Comparison of ENCODE assay signal across 8 cellular contexts in the genomic region with DNA sequence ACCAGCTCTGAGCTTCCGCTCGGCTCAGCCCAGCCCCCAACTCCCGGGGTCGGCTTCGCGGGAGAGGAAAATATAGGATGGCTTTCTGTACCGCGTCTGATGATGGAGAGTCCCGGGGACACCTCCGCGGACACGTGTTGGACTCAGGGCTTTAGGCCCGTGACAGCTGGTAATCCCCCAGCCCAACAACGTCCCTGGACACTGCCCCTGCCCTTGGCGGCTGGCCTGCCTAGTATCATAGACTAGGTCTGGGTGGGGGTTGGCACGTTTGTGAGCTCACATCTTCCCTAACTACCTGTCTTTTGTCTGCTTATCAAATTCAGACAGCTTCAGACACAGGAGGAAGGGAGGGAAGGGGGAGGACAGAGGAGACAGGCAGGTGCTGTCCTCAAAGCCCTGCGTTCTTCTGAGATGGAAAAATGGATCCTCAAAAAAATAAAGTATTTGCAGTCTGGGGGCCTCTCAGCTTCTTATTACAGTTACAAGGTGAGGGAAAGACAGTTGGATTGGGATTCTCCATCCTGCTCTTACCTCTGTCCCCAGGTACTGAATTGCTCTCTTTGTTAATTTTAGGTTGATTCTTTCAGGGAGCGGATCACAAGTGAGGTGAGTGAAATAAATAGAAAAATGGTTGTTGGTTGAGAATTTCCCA. TPM values are rescaled to one million over a fixed set of nuclear protein-coding genes. Genes with fewer than 3 reads are reported as not detected.
DNase-seq lines count a peak whose midpoint lies in the region; ATAC-seq, FAIRE-seq and TF ChIP-seq lines count a peak whose summit lies in the region.

No MANE protein-coding gene starts in this region.

- DNase-seq in DND-41 = peak; percentile 52
- peak in 1 of 4 experiments; percentile 24 for DNase-seq in K562 (ENCODE audit: extremely low read depth in 1 of 4, low spot score in 3 of 4)
- no peak for DNase-seq in right lobe of liver
- DNase-seq in type B pancreatic cell (ENCODE audit: extremely low spot score, unreplicated experiment) = no peak
- no peak for DNase-seq in AML-193 (lab: John Stamatoyannopoulos, UW)

- BruUV-seq in K562 (replicated peaks; lab: Mats Ljungman, UMichigan) = TSS peak; percentile 75

- H3K9me1 ChIP-seq in K562 (ENCODE audit: control insufficient read depth, insufficient read depth, low read length) = no peaks in the 10 kb centered on the region

- CTCF ChIA-PET in K562 (lab: Yijun Ruan, JAX; ENCODE audit: low intra/inter-chr PET ratio) = interaction anchor here (1.1 kb wide), 1 partner anchor 163 kb away, joined by 3 read pairs; no protein-coding TSS in a partner anchor

- H3K27me3 ChIP-seq in DND-41 (ENCODE audit: insufficient read depth, low read length, poor library complexity) (no peaks in the 10 kb centered on the region), K562 (ENCODE audit: control insufficient read depth in 2 of 2, insufficient read depth in 2 of 2, low read length in 2 of 2) (no peaks in the 10 kb centered on the region), right lobe of liver (no peaks in the 10 kb centered on the region)

- H3K27ac ChIP-seq in DND-41 (ENCODE audit: low read length) (peak overlapping the region; percentile 88), K562 (ENCODE audit: extremely low read depth, low read depth, low read length) (peak overlapping the region; percentile 95), right lobe of liver (peak overlapping the region; percentile 68 to 81 (median 79))

- peak overlapping the region; percentile 91 for H3K27ac Mint-ChIP-seq in type B pancreatic cell

- H3K4me3 ChIP-seq in DND-41 (ENCODE audit: low read depth in 1 of 2, low read length in 2 of 2) = peak overlapping the region; percentile 62 to 90
- H3K4me3 ChIP-seq in K562 = peak overlapping the region; percentile 90
- H3K4me3 ChIP-seq in right lobe of liver = peak overlapping the region; percentile 86 to 92 (median 89)

- no peak; the same call in 2 of the 3 replicates for ATAC-seq in DND-41 (ENCODE audit: insufficient read depth, low read depth)
- ATAC-seq in HG03135 (IDR thresholded peaks at IDR 0.05; ENCODE audit: unreplicated experiment) = peak; percentile 21
- ATAC-seq in K562 = peak; percentile 46
- peak; percentile 3 to 18 (median 10) for ATAC-seq in right lobe of liver
- no peak for ATAC-seq in GM18517 (IDR thresholded peaks at IDR 0.05; ENCODE audit: unreplicated experiment)
- ATAC-seq in HG02973 (IDR thresholded peaks at IDR 0.05; ENCODE audit: unreplicated experiment) = no peak

- TF ChIP-seq EP300 in K562 (IDR thresholded peaks at IDR 0.05; ENCODE audit: low read length) = no peak

- H3K4me1 ChIP-seq in DND-41 (ENCODE audit: insufficient read depth, low read length) = peaks cover 41% of the 10 kb centered on the region
- peaks cover 3 to 14% of the 10 kb centered on the region in 2 experiments; a peak in 4 of 5 replicates for H3K4me1 ChIP-seq in K562 (replicated peaks in 1 of 2; ENCODE audit: control insufficient read depth in 2 of 2, insufficient read depth in 2 of 2, low read length in 2 of 2)
- peaks cover 0 to 23% (median 2%) of the 10 kb centered on the region in 4 donors for H3K4me1 ChIP-seq in right lobe of liver

- no peak for TF ChIP-seq POLR2A in K562 (conservative IDR thresholded peaks at IDR 0.05)
- TF ChIP-seq POLR2A in right lobe of liver (IDR thresholded peaks at IDR 0.05) = no peak

- H4K20me1 ChIP-seq in DND-41 (ENCODE audit: insufficient read depth, low read length) = peaks cover 8% of the 10 kb centered on the region
- 0 out of 2 replicates have a peak, but pooled peaks cover 5% of the 10 kb centered on the region for H4K20me1 ChIP-seq in K562 (replicated peaks; ENCODE audit: control insufficient read depth, insufficient read depth, low read length)

- TF ChIP-seq RAD21 in K562 (CRISPR knock-in tag; conservative IDR thresholded peaks at IDR 0.05 in 1 of 2, IDR thresholded peaks at IDR 0.05 in 1 of 2) = no peak

- peaks cover 8% of the 10 kb centered on the region for H3K36me3 Mint-ChIP-seq in type B pancreatic cell

- no peak for FAIRE-seq in K562 (lab: Jason Lieb, UNC)

- H3K36me3 ChIP-seq in DND-41 (ENCODE audit: insufficient read depth, low read length) (peaks cover 47% of the 10 kb centered on the region), K562 (ENCODE audit: control insufficient read depth, insufficient read depth, low read length) (peaks cover 46% of the 10 kb centered on the region), right lobe of liver (peaks cover 2 to 26% (median 14%) of the 10 kb centered on the region in 4 donors)

- no peaks in the 10 kb centered on the region for H3K9me3 ChIP-seq in DND-41 (ENCODE audit: insufficient read depth, low read length, severe bottlenecking)
- no peaks in the 10 kb centered on the region for H3K9me3 ChIP-seq in K562 (replicated peaks; ENCODE audit: control insufficient read depth, insufficient read depth, low read depth, low read length)
- H3K9me3 ChIP-seq in right lobe of liver = no peaks in the 10 kb centered on the region

- H3K9ac ChIP-seq in DND-41 (ENCODE audit: low read depth, low read length) (peak overlapping the region; percentile 78), K562 (ENCODE audit: insufficient read depth in 1 of 2, low read depth in 2 of 2, low read length in 2 of 2) (peak overlapping the region; percentile 98 to 99)

- H3K4me2 ChIP-seq in DND-41 (ENCODE audit: insufficient read depth, low read length) (peak overlapping the region; percentile 88), K562 (ENCODE audit: insufficient read depth, low read length) (peak overlapping the region; percentile 98)

- POLR2A ChIA-PET in K562 (lab: Yijun Ruan, JAX) = interaction anchor here (0.6 to 2.0 kb wide), 11 partner anchors 9 to 279 kb away, joined by 3 to 18 read pairs (median 4); a partner anchor contains a TSS

- peaks cover 5% of the 10 kb centered on the region for H3K27me3 Mint-ChIP-seq in type B pancreatic cell

- no peak for TF ChIP-seq CTCF in DND-41 (IDR thresholded peaks at IDR 0.05; ENCODE audit: borderline replicate concordance, extremely low read depth, low read length, poor library complexity, severe bottlenecking)
- TF ChIP-seq CTCF in K562 (IDR thresholded peaks at IDR 0.05 in 2 of 3, conservative IDR thresholded peaks at IDR 0.05 in 1 of 3; ENCODE audit: insufficient read depth in 2 of 3, low read depth in 1 of 3, low read length in 3 of 3) = no peak
- TF ChIP-seq CTCF in right lobe of liver (IDR thresholded peaks at IDR 0.05) = no peak
- TF ChIP-seq CTCF in type B pancreatic cell (conservative IDR thresholded peaks at IDR 0.05) = no peak

- peak overlapping the region; percentile 96 for H3K4me3 Mint-ChIP-seq in type B pancreatic cell

- no peaks in the 10 kb centered on the region for H3K9me3 Mint-ChIP-seq in type B pancreatic cell

- 3% methylated on average over 18 of the region's 18 CpGs for WGBS in K562 (ENCODE audit: insufficient coverage, low coverage, missing lambda C conversion rate)
- WGBS in right lobe of liver (ENCODE audit: insufficient coverage, low coverage, low lambda C conversion rate, missing lambda C conversion rate) = 4% methylated on average over 2 of the region's 18 CpGs

- intact Hi-C loops in K562 (cut with micrococcal nuclease) (no loop called here), right lobe of liver (cut with DNase I) (no loop called here)

- H3K79me2 ChIP-seq in DND-41 (ENCODE audit: insufficient read depth, low read length) (peaks cover 46% of the 10 kb centered on the region), K562 (ENCODE audit: control insufficient read depth, insufficient read depth, low read length) (peaks cover 46% of the 10 kb centered on the region)

- peaks cover 16% of the 10 kb centered on the region for H3K4me1 Mint-ChIP-seq in type B pancreatic cell (ENCODE audit: unreplicated experiment)

- H2AFZ ChIP-seq in DND-41 (ENCODE audit: low read depth, low read length) (peak overlapping the region; percentile 97), K562 (ENCODE audit: low read depth, low read length) (peak overlapping the region; percentile 100)

- in situ Hi-C loops in K562 (cut with MboI) = no loop called here

RNA-seq across cellular contexts. Expression of a gene that starts 0.7 kb away (rescaled TPM):
- total RNA-seq in K562 (2011; cell fraction: chromatin; rRNA removed; ENCODE audit: low replicate concordance) = 68.2 and 105 TPM in 2 replicates
- 64.3 and 78.7 TPM in 2 replicates for total RNA-seq in K562 (2011; cell fraction: nucleolus; rRNA removed)
- 82.3 and 119 TPM in 2 replicates for total RNA-seq in K562 (2011; cell fraction: nucleoplasm; rRNA removed)
- 141 and 143 TPM in 2 replicates for total RNA-seq in K562 (2014; rRNA removed)
- 137 and 145 TPM in 2 replicates for total RNA-seq in K562 (2014; rRNA removed; fragmentation: Illumina TruSeq; extraction: Trizol)
- 128 and 131 TPM in 2 replicates for total RNA-seq in K562 (2015; rRNA removed; fragmentation: Illumina TruSeq; extraction: Trizol)
- 228 and 239 TPM in 2 replicates for total RNA-seq in K562 (2021)
- 86.5 and 167 TPM in 2 replicates for polyA plus RNA-seq in K562 (2011; rRNA removed)
- 83.3 and 119 TPM in 2 replicates for polyA plus RNA-seq in K562 (2011; cell fraction: cytosol; rRNA removed)
- 44.6 and 64.5 TPM in 2 replicates for polyA plus RNA-seq in K562 (2011; cell fraction: nucleus; rRNA removed)
- 103 and 158 TPM in 2 replicates for polyA plus RNA-seq in K562 (2012)
- polyA plus RNA-seq in K562 (2014; fragmentation: Illumina TruSeq; extraction: Trizol) = 272 and 275 TPM in 2 replicates
- polyA plus RNA-seq in K562 (2014; fragmentation: Nextera tagmentation; extraction: Ambion mirVana) = 10 to 100 TPM; 31.2 to 43.2 TPM
- 177 and 180 TPM in 2 replicates for polyA plus RNA-seq in K562 (2014; rRNA removed)
- 71.7 and 138 TPM in 2 replicates for polyA minus RNA-seq in K562 (2011; rRNA and poly(A)+ RNA removed)
- 27.7 and 69.4 TPM in 2 replicates for polyA minus RNA-seq in K562 (2011; cell fraction: cytosol; rRNA and poly(A)+ RNA removed)
- 27.6 and 29.9 TPM in 2 replicates for polyA minus RNA-seq in K562 (2011; cell fraction: nucleus; rRNA and poly(A)+ RNA removed)
- total RNA-seq in right lobe of liver = 10 to 100 TPM; 33.6 to 72.1 (median 42.8) TPM
- total RNA-seq in type B pancreatic cell (ENCODE audit: low replicate concordance) = 116 and 120 TPM in 2 replicates

RNA-seq across cellular contexts. Expression of a gene that starts 9.8 kb away (rescaled TPM):
- total RNA-seq in K562 (2011; cell fraction: chromatin; rRNA removed; ENCODE audit: low replicate concordance) = 121 and 124 TPM in 2 replicates
- 64.5 and 68.4 TPM in 2 replicates for total RNA-seq in K562 (2011; cell fraction: nucleolus; rRNA removed)
- total RNA-seq in K562 (2011; cell fraction: nucleoplasm; rRNA removed) = 66.9 and 85.1 TPM in 2 replicates
- 81.1 and 81.7 TPM in 2 replicates for total RNA-seq in K562 (2014; rRNA removed)
- total RNA-seq in K562 (2014; rRNA removed; fragmentation: Illumina TruSeq; extraction: Trizol) = 49.6 and 58.6 TPM in 2 replicates
- total RNA-seq in K562 (2015; rRNA removed; fragmentation: Illumina TruSeq; extraction: Trizol) = 48.1 and 52.7 TPM in 2 replicates
- total RNA-seq in K562 (2021) = 52.3 and 57.3 TPM in 2 replicates
- polyA plus RNA-seq in K562 (2011; rRNA removed) = 34.1 and 55.9 TPM in 2 replicates
- polyA plus RNA-seq in K562 (2011; cell fraction: cytosol; rRNA removed) = 24.3 and 49.2 TPM in 2 replicates
- 77.8 and 107 TPM in 2 replicates for polyA plus RNA-seq in K562 (2011; cell fraction: nucleus; rRNA removed)
- polyA plus RNA-seq in K562 (2012) = 37.5 and 43.1 TPM in 2 replicates
- 57.8 and 68.1 TPM in 2 replicates for polyA plus RNA-seq in K562 (2014; fragmentation: Illumina TruSeq; extraction: Trizol)
- polyA plus RNA-seq in K562 (2014; fragmentation: Nextera tagmentation; extraction: Ambion mirVana) = 10 to 100 TPM; 26.0 to 28.6 TPM
- 64.7 and 71.5 TPM in 2 replicates for polyA plus RNA-seq in K562 (2014; rRNA removed)
- polyA minus RNA-seq in K562 (2011; rRNA and poly(A)+ RNA removed) = 41.0 and 65.0 TPM in 2 replicates
- polyA minus RNA-seq in K562 (2011; cell fraction: cytosol; rRNA and poly(A)+ RNA removed) = 19.1 and 28.2 TPM in 2 replicates
- 44.0 and 47.8 TPM in 2 replicates for polyA minus RNA-seq in K562 (2011; cell fraction: nucleus; rRNA and poly(A)+ RNA removed)
- 10 to 100 TPM; 29.6 to 48.8 (median 37.4) TPM for total RNA-seq in right lobe of liver
- 62.5 and 72.1 TPM in 2 replicates for total RNA-seq in type B pancreatic cell (ENCODE audit: low replicate concordance)

RNA-seq across cellular contexts. Expression of a gene that starts 10.5 kb away (rescaled TPM):
- 6.7 and 16.0 TPM in 2 replicates for total RNA-seq in K562 (2011; cell fraction: chromatin; rRNA removed; ENCODE audit: low replicate concordance)
- 9.3 and 11.5 TPM in 2 replicates for total RNA-seq in K562 (2011; cell fraction: nucleolus; rRNA removed)
- total RNA-seq in K562 (2011; cell fraction: nucleoplasm; rRNA removed) = 6.6 and 7.0 TPM in 2 replicates
- total RNA-seq in K562 (2014; rRNA removed) (0.36 and 0.69 TPM in 2 replicates), K562 (2014; rRNA removed; fragmentation: Illumina TruSeq; extraction: Trizol) (0.29 and 0.35 TPM in 2 replicates), K562 (2015; rRNA removed; fragmentation: Illumina TruSeq; extraction: Trizol) (0.49 and 0.58 TPM in 2 replicates), K562 (2021) (0.91 and 1.1 TPM in 2 replicates), right lobe of liver (1 to 10 TPM in 4 of 6 experiments, under 1 TPM in 2; 0.62 to 2.0 (median 1.4) TPM), type B pancreatic cell (ENCODE audit: low replicate concordance) (2.7 and 3.4 TPM in 2 replicates)
- polyA plus RNA-seq in K562 (2011; rRNA removed) (0.49 and 0.54 TPM in 2 replicates), K562 (2014; fragmentation: Illumina TruSeq; extraction: Trizol) (0.37 and 0.51 TPM in 2 replicates), K562 (2014; fragmentation: Nextera tagmentation; extraction: Ambion mirVana) (under 1 TPM; 0.08 to 0.11 TPM), K562 (2014; rRNA removed) (0.88 TPM in 2 replicates)
- 0.52 and 0.79 TPM in 2 replicates for polyA plus RNA-seq in K562 (2011; cell fraction: cytosol; rRNA removed)
- 3.3 and 4.4 TPM in 2 replicates for polyA plus RNA-seq in K562 (2011; cell fraction: nucleus; rRNA removed)
- 0.38 and 0.72 TPM in 2 replicates for polyA plus RNA-seq in K562 (2012)
- 0.69 and 0.95 TPM in 2 replicates for polyA minus RNA-seq in K562 (2011; rRNA and poly(A)+ RNA removed)
- polyA minus RNA-seq in K562 (2011; cell fraction: cytosol; rRNA and poly(A)+ RNA removed) = 0.48 TPM in 1 of 2 replicates, not detected in the other
- polyA minus RNA-seq in K562 (2011; cell fraction: nucleus; rRNA and poly(A)+ RNA removed) = 3.6 and 4.2 TPM in 2 replicates

RNA-seq across cellular contexts. Expression of a gene that starts 17.1 kb away (rescaled TPM):
- 2.1 and 2.8 TPM in 2 replicates for total RNA-seq in K562 (2011; cell fraction: chromatin; rRNA removed; ENCODE audit: low replicate concordance)
- total RNA-seq in K562 (2011; cell fraction: nucleolus; rRNA removed) = 1.2 and 1.6 TPM in 2 replicates
- 1.5 and 1.6 TPM in 2 replicates for total RNA-seq in K562 (2011; cell fraction: nucleoplasm; rRNA removed)
- total RNA-seq in K562 (2014; rRNA removed) = 0.09 and 0.16 TPM in 2 replicates
- total RNA-seq in K562 (2014; rRNA removed; fragmentation: Illumina TruSeq; extraction: Trizol) = 0.06 TPM in 1 of 2 replicates, not detected in the other
- 0.14 and 0.23 TPM in 2 replicates for total RNA-seq in K562 (2015; rRNA removed; fragmentation: Illumina TruSeq; extraction: Trizol)
- 0.42 and 0.47 TPM in 2 replicates for total RNA-seq in K562 (2021)
- polyA plus RNA-seq in K562 (2011; rRNA removed) = 0.22 and 0.55 TPM in 2 replicates
- 0.13 and 0.31 TPM in 2 replicates for polyA plus RNA-seq in K562 (2011; cell fraction: cytosol; rRNA removed)
- 2.5 and 2.9 TPM in 2 replicates for polyA plus RNA-seq in K562 (2011; cell fraction: nucleus; rRNA removed)
- 0.17 and 0.69 TPM in 2 replicates for polyA plus RNA-seq in K562 (2012)
- 0.25 and 0.27 TPM in 2 replicates for polyA plus RNA-seq in K562 (2014; fragmentation: Illumina TruSeq; extraction: Trizol)
- not detected for polyA plus RNA-seq in K562 (2014; fragmentation: Nextera tagmentation; extraction: Ambion mirVana)
- polyA plus RNA-seq in K562 (2014; rRNA removed) = 0.23 and 0.32 TPM in 2 replicates
- polyA minus RNA-seq in K562 (2011; rRNA and poly(A)+ RNA removed) = 0.07 and 0.30 TPM in 2 replicates
- polyA minus RNA-seq in K562 (2011; cell fraction: cytosol; rRNA and poly(A)+ RNA removed) = not detected in 2 replicates
- polyA minus RNA-seq in K562 (2011; cell fraction: nucleus; rRNA and poly(A)+ RNA removed) = 0.44 and 0.54 TPM in 2 replicates
- total RNA-seq in right lobe of liver = 10 to 100 TPM in 2 of 6 experiments, 1 to 10 TPM in 4; 3.9 to 14.9 (median 7.1) TPM
- 1.5 and 2.4 TPM in 2 replicates for total RNA-seq in type B pancreatic cell (ENCODE audit: low replicate concordance)

RNA-seq across cellular contexts. Expression of a gene that starts 35.2 kb away (rescaled TPM):
- 0.30 and 0.32 TPM in 2 replicates for total RNA-seq in K562 (2011; cell fraction: chromatin; rRNA removed; ENCODE audit: low replicate concordance)
- total RNA-seq in K562 (2011; cell fraction: nucleolus; rRNA removed) = not detected in 2 replicates
- not detected in 2 replicates for total RNA-seq in K562 (2011; cell fraction: nucleoplasm; rRNA removed)
- total RNA-seq in K562 (2014; rRNA removed) (0.20 and 0.54 TPM in 2 replicates), K562 (2014; rRNA removed; fragmentation: Illumina TruSeq; extraction: Trizol) (0.22 and 0.57 TPM in 2 replicates), K562 (2015; rRNA removed; fragmentation: Illumina TruSeq; extraction: Trizol) (0.23 TPM in 1 of 2 replicates, not detected in the other), K562 (2021) (0.20 TPM in 1 of 2 replicates, not detected in the other), right lobe of liver (under 1 TPM in 1 of 6 experiments, not detected in 5; 0.15 TPM), type B pancreatic cell (ENCODE audit: low replicate concordance) (0.46 TPM in 1 of 2 replicates, not detected in the other)
- polyA plus RNA-seq in K562 (2011; rRNA removed) (0.22 and 0.59 TPM in 2 replicates), K562 (2014; fragmentation: Illumina TruSeq; extraction: Trizol) (0.27 and 0.48 TPM in 2 replicates), K562 (2014; fragmentation: Nextera tagmentation; extraction: Ambion mirVana) (under 1 TPM; 0.74 to 0.86 TPM), K562 (2014; rRNA removed) (0.07 and 0.12 TPM in 2 replicates)
- 0.04 and 0.15 TPM in 2 replicates for polyA plus RNA-seq in K562 (2011; cell fraction: cytosol; rRNA removed)
- not detected in 2 replicates for polyA plus RNA-seq in K562 (2011; cell fraction: nucleus; rRNA removed)
- 0.70 and 1.0 TPM in 2 replicates for polyA plus RNA-seq in K562 (2012)
- 0.32 TPM in 1 of 2 replicates, not detected in the other for polyA minus RNA-seq in K562 (2011; rRNA and poly(A)+ RNA removed)
- not detected in 2 replicates for polyA minus RNA-seq in K562 (2011; cell fraction: cytosol; rRNA and poly(A)+ RNA removed)
- not detected in 2 replicates for polyA minus RNA-seq in K562 (2011; cell fraction: nucleus; rRNA and poly(A)+ RNA removed)

Comparison
In these comparisons a context has a peak if more than half of its experiments do, and no peak if none do; other contexts are left out.
1. ATAC-seq: peak in HG03135 (single experiment), K562 (single experiment) and right lobe of liver (4 of 4); none in DND-41 (single experiment), GM18517 (single experiment) and HG02973 (single experiment).
2. Peak in every context shown above with its lines, with median percentiles within 50 percentile points of each other: H3K27ac ChIP-seq and H3K4me3 ChIP-seq.